8 cellular contexts compared by ENCODE assay signal in genomic region chr3:182909318-182910040, GRCh38.
DNase-seq lines count a peak whose midpoint lies in the region; ATAC-seq and TF ChIP-seq lines count a peak whose summit lies in the region.

No MANE protein-coding gene starts in this region.

- H4K20me1 ChIP-seq in mammary epithelial cell (ENCODE audit: insufficient read depth, low read length) (no peaks in the 10 kb centered on the region), osteoblast (ENCODE audit: insufficient read depth, low read length) (no peaks in the 10 kb centered on the region)

- H3K27me3 ChIP-seq in mammary epithelial cell (ENCODE audit: insufficient read depth, low read length) (no peaks in the 10 kb centered on the region), osteoblast (ENCODE audit: insufficient read depth, low read length) (no peaks in the 10 kb centered on the region)

- dilution Hi-C loops in mammary epithelial cell (cut with HindIII; ENCODE audit: low sequenced_read_pairs): no loop called here

- CTCF ChIA-PET in mammary epithelial cell (lab: Charles Lee; ENCODE audit: low non-redundant PET): no interaction called here

- 97% methylated on average over 4 of the region's 5 CpGs for WGBS in mammary epithelial cell (ENCODE audit: low coverage, missing lambda C conversion rate)

- BruUV-seq in mammary epithelial cell (replicated peaks; lab: Mats Ljungman, UMichigan): no TSS peak

- H3K27ac ChIP-seq in mammary epithelial cell (ENCODE audit: insufficient read depth, low read depth, low read length) (peak overlapping the region; percentile 37), osteoblast (ENCODE audit: low read depth, low read length) (no peak overlapping the region)

- no peak overlapping the region for H3K9ac ChIP-seq in mammary epithelial cell (ENCODE audit: insufficient read depth, low read length)

- H3K4me2 ChIP-seq in mammary epithelial cell (ENCODE audit: insufficient read depth, low read depth, low read length): no peak overlapping the region
- no peak overlapping the region for H3K4me2 ChIP-seq in osteoblast (ENCODE audit: insufficient read depth, low read length)

- TF ChIP-seq CTCF in mammary epithelial cell (conservative IDR thresholded peaks at IDR 0.05 in 1 of 2, IDR thresholded peaks at IDR 0.05 in 1 of 2; ENCODE audit: extremely low read depth in 1 of 2, insufficient read depth in 1 of 2, low read depth in 1 of 2, low read length in 2 of 2) (peak; percentile 38 to 48), osteoblast (IDR thresholded peaks at IDR 0.05; ENCODE audit: extremely low read depth, low read depth, low read length) (peak; percentile 56)

- no peak overlapping the region for H2AFZ ChIP-seq in mammary epithelial cell (ENCODE audit: low read depth, low read length)
- no peak overlapping the region for H2AFZ ChIP-seq in osteoblast (ENCODE audit: low read length)

- no peaks in the 10 kb centered on the region for H3K79me2 ChIP-seq in mammary epithelial cell (ENCODE audit: insufficient read depth, low read length)
- H3K79me2 ChIP-seq in osteoblast (ENCODE audit: insufficient read depth, low read length): no peaks in the 10 kb centered on the region

- no peak overlapping the region for H3K4me3 ChIP-seq in mammary epithelial cell (replicated peaks in 1 of 3; ENCODE audit: insufficient read depth in 1 of 3, low read depth in 2 of 3, low read length in 3 of 3)
- no peak overlapping the region for H3K4me3 ChIP-seq in osteoblast (ENCODE audit: insufficient read depth, low read length)

- DNase-seq in NCI-H82 (lab: John Stamatoyannopoulos, UW) (peak; percentile 25), NCI-H82 treated with DMSO at 0.1 percent for 48 hours (lab: John Stamatoyannopoulos, UW; ENCODE audit: unreplicated experiment) (no peak), LoVo (ENCODE audit: low spot score) (peak; percentile 12), mammary epithelial cell (peak; percentile 15), osteoblast (ENCODE audit: insufficient read length, low spot score, missing footprints) (peak; percentile 38), cortex of kidney (lab: John Stamatoyannopoulos, UW) (no peak), ecto neural progenitor cell (ENCODE audit: low spot score) (no peak)

- intact Hi-C loops in mammary epithelial cell (cut with micrococcal nuclease): loop anchor here (2.0 kb wide), 1 partner anchor 477 kb away; no protein-coding TSS in a partner anchor

- ATAC-seq in HG02642 (IDR thresholded peaks at IDR 0.05; ENCODE audit: poor library complexity, unreplicated experiment): no peak

- H3K9me3 ChIP-seq in mammary epithelial cell (replicated peaks; ENCODE audit: insufficient read depth, low read length) (no peaks in the 10 kb centered on the region), osteoblast (ENCODE audit: low read depth, low read length) (no peaks in the 10 kb centered on the region)

- in situ Hi-C loops in mammary epithelial cell (cut with MboI; ENCODE audit: low sequenced_read_pairs in 2 of 2): no loop called here

- peaks cover 7% of the 10 kb centered on the region for H3K36me3 ChIP-seq in mammary epithelial cell (ENCODE audit: insufficient read depth, low read length)
- H3K36me3 ChIP-seq in osteoblast (ENCODE audit: insufficient read depth, low read length): peaks cover 24% of the 10 kb centered on the region

- peaks cover 5% of the 10 kb centered on the region for H3K4me1 ChIP-seq in mammary epithelial cell (ENCODE audit: insufficient read depth, low read length)
- no peaks in the 10 kb centered on the region for H3K4me1 ChIP-seq in osteoblast (ENCODE audit: insufficient read depth, low read length)

Comparison
In these comparisons a context has a peak if more than half of its experiments do, and no peak if none do; other contexts are left out.
1. DNase-seq: peak in NCI-H82 (single experiment), LoVo (single experiment), mammary epithelial cell (single experiment) and osteoblast (single experiment); none in NCI-H82 treated with DMSO at 0.1 percent for 48 hours (single experiment), cortex of kidney (single experiment) and ecto neural progenitor cell (single experiment).